ENCODE assay signal across 11 cellular contexts in genomic region chr18:70172225-70172624, GRCh38. TPM values are rescaled to one million over a fixed set of nuclear protein-coding genes. Genes with fewer than 3 reads are reported as not detected.
DNase-seq lines count a peak whose midpoint lies in the region; ATAC-seq, FAIRE-seq and TF ChIP-seq lines count a peak whose summit lies in the region.
"Had no signal": no experiment of that assay in that cellular context is flagged by ENCODE, and none has a peak within 500 bp of the region (broad histone marks: within the 10 kb centered on the region; RNA-seq: fewer than 3 reads in every experiment).

No MANE protein-coding gene starts in this region.

- ATAC-seq in HepG2: no peak
- no peak for ATAC-seq in effector memory CD8-positive, alpha-beta T cell (replicated peaks)
- ATAC-seq in activated CD8-positive, alpha-beta T cell treated with anti-CD3 and anti-CD28 coated beads for 36 hours: no peak

- no peaks in the 10 kb centered on the region for H3K9me3 ChIP-seq in HepG2 (ENCODE audit: low read length)
- no peaks in the 10 kb centered on the region for H3K9me3 ChIP-seq in spleen
- H3K9me3 ChIP-seq: neutrophil had no signal

- no peak for DNase-seq in Calu3
- DNase-seq in brain microvascular endothelial cell: no peak
- DNase-seq in HepG2 (ENCODE audit: low spot score): no peak
- no peak for DNase-seq in NCI-H2029 treated with DMSO at 0.1 percent for 48 hours (lab: John Stamatoyannopoulos, UW)
- DNase-seq in effector memory CD8-positive, alpha-beta T cell: no peak
- no peak for DNase-seq in spleen
- DNase-seq in activated CD8-positive, alpha-beta T cell treated with anti-CD3 and anti-CD28 coated beads for 36 hours: no peak
- DNase-seq: activated effector memory CD4-positive, alpha-beta T cell treated with anti-CD3 and anti-CD28 coated beads, Interleukin-2, amount 50 U/mL, for 16 hours; WERI-Rb-1 had no signal

- no peak overlapping the region for H3K27ac ChIP-seq in brain microvascular endothelial cell
- H3K27ac ChIP-seq in HepG2 (ENCODE audit: extremely low read length, insufficient read depth, low read length): no peak overlapping the region
- no peak overlapping the region for H3K27ac ChIP-seq in spleen
- H3K27ac ChIP-seq: neutrophil, WERI-Rb-1 had no signal

- no peak overlapping the region for H3K4me2 ChIP-seq in HepG2 (ENCODE audit: low read depth, low read length)

- H3K27ac Mint-ChIP-seq in Calu3 (ENCODE audit: unreplicated experiment): no peak overlapping the region
- no peak overlapping the region for H3K27ac Mint-ChIP-seq in effector memory CD8-positive, alpha-beta T cell
- no peak overlapping the region for H3K27ac Mint-ChIP-seq in activated CD8-positive, alpha-beta T cell treated with anti-CD3 and anti-CD28 coated beads for 36 hours

- H3K4me3 Mint-ChIP-seq in Calu3 (ENCODE audit: low read depth, unreplicated experiment): no peak overlapping the region
- no peak overlapping the region for H3K4me3 Mint-ChIP-seq in effector memory CD8-positive, alpha-beta T cell
- no peak overlapping the region for H3K4me3 Mint-ChIP-seq in activated CD8-positive, alpha-beta T cell treated with anti-CD3 and anti-CD28 coated beads for 36 hours

- no peaks in the 10 kb centered on the region for H3K9me3 Mint-ChIP-seq in Calu3 (ENCODE audit: low read depth, unreplicated experiment)
- H3K9me3 Mint-ChIP-seq in effector memory CD8-positive, alpha-beta T cell: no peaks in the 10 kb centered on the region
- no peaks in the 10 kb centered on the region for H3K9me3 Mint-ChIP-seq in activated CD8-positive, alpha-beta T cell treated with anti-CD3 and anti-CD28 coated beads for 36 hours

- no peaks in the 10 kb centered on the region for H3K36me3 ChIP-seq in brain microvascular endothelial cell (replicated peaks)
- peaks cover 0 to 6% of the 10 kb centered on the region in 2 experiments; a peak in 2 of 5 replicates for H3K36me3 ChIP-seq in HepG2 (replicated peaks in 1 of 2; ENCODE audit: control insufficient read depth in 1 of 2, insufficient read depth in 2 of 2, low read length in 2 of 2)
- H3K36me3 ChIP-seq in spleen: peaks cover 0 to 28% (median 0%) of the 10 kb centered on the region in 6 donors
- H3K36me3 ChIP-seq: neutrophil, WERI-Rb-1 had no signal

- peak; percentile 27; the same call in 1 of the 2 replicates for TF ChIP-seq RAD21 in Ishikawa (IDR thresholded peaks at IDR 0.05; ENCODE audit: low read depth)
- no peak for TF ChIP-seq RAD21 in HepG2 (CRISPR knock-in tag; IDR thresholded peaks at IDR 0.05)

- in situ Hi-C loops in brain microvascular endothelial cell (cut with HindIII; ENCODE audit: low pct_ligation_motif_present, low sequenced_read_pairs): no loop called here
- in situ Hi-C loops in HepG2 (cut with HindIII; ENCODE audit: extremely low pct_ligation_motif_present, low pct_unique_long_range_greater_than_20kb): loop anchor here (5.0 kb wide), 1 partner anchor 280 kb away; no protein-coding TSS in a partner anchor

- TF ChIP-seq POLR2A in HepG2 (IDR thresholded peaks at IDR 0.05; ENCODE audit: insufficient read depth in 1 of 2, low read depth in 2 of 2, low read length in 2 of 2) (no peak), spleen (IDR thresholded peaks at IDR 0.05) (no peak)

- H3K4me1 ChIP-seq in HepG2 (ENCODE audit: insufficient read depth, low read length) (no peaks in the 10 kb centered on the region; the same call in 1 of the 2 replicates), spleen (peaks cover 0 to 10% (median 2%) of the 10 kb centered on the region in 6 donors)

- H3K27me3 Mint-ChIP-seq in Calu3 (ENCODE audit: unreplicated experiment): no peaks in the 10 kb centered on the region
- H3K27me3 Mint-ChIP-seq in effector memory CD8-positive, alpha-beta T cell: no peaks in the 10 kb centered on the region
- H3K27me3 Mint-ChIP-seq in activated CD8-positive, alpha-beta T cell treated with anti-CD3 and anti-CD28 coated beads for 36 hours: no peaks in the 10 kb centered on the region

- CTCF ChIA-PET in Calu3 (lab: Charles Lee): interaction anchor here (1.7 kb wide), 1 partner anchor 24 kb away, joined by 6 read pairs; no protein-coding TSS in a partner anchor
- CTCF ChIA-PET in HepG2 (lab: Yijun Ruan, JAX; ENCODE audit: low intra/inter-chr PET ratio, low total read pairs): interaction anchor here (1.6 to 2.1 kb wide), 2 partner anchors 278 to 282 kb away, joined by 8 to 15 read pairs; no protein-coding TSS in a partner anchor
- CTCF ChIA-PET in activated CD8-positive, alpha-beta T cell treated with anti-CD3 and anti-CD28 coated beads for 36 hours (lab: Charles Lee): interaction anchor here (1.0 to 3.8 kb wide), 2 partner anchors 23 to 283 kb away, joined by 4 to 13 read pairs; no protein-coding TSS in a partner anchor

- intact Hi-C loops in Calu3 (cut with micrococcal nuclease; ENCODE audit: unreplicated experiment): loop anchor here (1.0 kb wide), 1 partner anchor 278 kb away; no protein-coding TSS in a partner anchor
- intact Hi-C loops in HepG2 (cut with micrococcal nuclease; ENCODE audit: unreplicated experiment): loop anchor here (1.0 kb wide), 2 partner anchors 278 to 282 kb away; no protein-coding TSS in a partner anchor
- intact Hi-C loops in spleen (cut with DNase I; ENCODE audit: low total_unique reads): no loop called here
- intact Hi-C loops in activated CD8-positive, alpha-beta T cell treated with anti-CD3 and anti-CD28 coated beads for 36 hours (cut with micrococcal nuclease): no loop called here

- peak; percentile 30 for TF ChIP-seq CTCF in Calu3 (IDR thresholded peaks at IDR 0.05; ENCODE audit: unreplicated experiment)
- TF ChIP-seq CTCF in brain microvascular endothelial cell (IDR thresholded peaks at IDR 0.05; ENCODE audit: low read depth, low read length, missing control alignments): peak; percentile 44
- TF ChIP-seq CTCF in HepG2 (CRISPR knock-in tag; IDR thresholded peaks at IDR 0.05): 0 out of 2 replicates have a peak, but pooled peaks have one; percentile 13
- TF ChIP-seq CTCF in spleen (IDR thresholded peaks at IDR 0.05 in 8 of 11, conservative IDR thresholded peaks at IDR 0.05 in 3 of 11): no peak
- no peak for TF ChIP-seq CTCF in activated CD8-positive, alpha-beta T cell treated with anti-CD3 and anti-CD28 coated beads for 36 hours (IDR thresholded peaks at IDR 0.05)

- BruUV-seq in Calu3 (replicated peaks; lab: Mats Ljungman, UMichigan) (no TSS peak), HepG2 (replicated peaks; lab: Mats Ljungman, UMichigan) (no TSS peak)

- H3K4me3 ChIP-seq in brain microvascular endothelial cell (ENCODE audit: low read depth, low read length) (no peak overlapping the region), HepG2 (replicated peaks in 1 of 3; ENCODE audit: insufficient read depth in 1 of 3, low read depth in 2 of 3, low read length in 3 of 3) (no peak overlapping the region), spleen (no peak overlapping the region)

- H3K27me3 ChIP-seq in brain microvascular endothelial cell (replicated peaks): no peaks in the 10 kb centered on the region
- no peaks in the 10 kb centered on the region for H3K27me3 ChIP-seq in HepG2 (ENCODE audit: control insufficient read depth in 1 of 2, insufficient read depth in 2 of 2, low read length in 2 of 2)
- H3K27me3 ChIP-seq in spleen (replicated peaks in 1 of 7): no peaks in the 10 kb centered on the region
- H3K27me3 ChIP-seq: neutrophil had no signal

- H3K4me1 Mint-ChIP-seq in Calu3 (ENCODE audit: low read depth, unreplicated experiment): peaks cover 20% of the 10 kb centered on the region
- H3K4me1 Mint-ChIP-seq in effector memory CD8-positive, alpha-beta T cell (ENCODE audit: low read depth in 2 of 2): no peaks in the 10 kb centered on the region
- H3K4me1 Mint-ChIP-seq in activated CD8-positive, alpha-beta T cell treated with anti-CD3 and anti-CD28 coated beads for 36 hours (ENCODE audit: low read depth): no peaks in the 10 kb centered on the region

- no peak for FAIRE-seq in HepG2 (lab: Jason Lieb, UNC)

- TF ChIP-seq EP300 in Ishikawa (IDR thresholded peaks at IDR 0.05; ENCODE audit: borderline replicate concordance) (no peak), HepG2 (IDR thresholded peaks at IDR 0.05; ENCODE audit: low read depth in 2 of 2, low read length in 2 of 2) (no peak), HepG2 (CRISPR knock-in tag; IDR thresholded peaks at IDR 0.05; ENCODE audit: borderline replicate concordance) (no peak)

- H4K20me1 ChIP-seq in HepG2 (ENCODE audit: insufficient read depth, low read length): no peaks in the 10 kb centered on the region

- no peak overlapping the region for H3K9ac ChIP-seq in HepG2 (ENCODE audit: insufficient read depth, low read depth, low read length)

- H2AFZ ChIP-seq in HepG2 (ENCODE audit: low read length): no peak overlapping the region

- H3K79me2 ChIP-seq in HepG2 (ENCODE audit: insufficient read depth, low read length): no peaks in the 10 kb centered on the region

- H3K36me3 Mint-ChIP-seq in Calu3 (ENCODE audit: insufficient read depth, unreplicated experiment): no peaks in the 10 kb centered on the region
- peaks cover 14% of the 10 kb centered on the region for H3K36me3 Mint-ChIP-seq in effector memory CD8-positive, alpha-beta T cell (ENCODE audit: insufficient read depth)
- H3K36me3 Mint-ChIP-seq in activated CD8-positive, alpha-beta T cell treated with anti-CD3 and anti-CD28 coated beads for 36 hours (ENCODE audit: low read depth): peaks cover 13% of the 10 kb centered on the region

- POLR2A ChIA-PET in HepG2 (lab: Yijun Ruan, JAX): no interaction called here
- POLR2A ChIA-PET in activated CD8-positive, alpha-beta T cell treated with anti-CD3 and anti-CD28 coated beads for 36 hours (lab: Charles Lee): no interaction called here

RNA-seq across cellular contexts. Expression of gene RTTN, which starts 33.3 kb away (rescaled TPM):
- total RNA-seq in Calu3 (2022) (20.4 and 22.7 TPM in 2 replicates), HepG2 (2016; rRNA removed; fragmentation: Illumina TruSeq; extraction: Trizol) (12.5 and 18.7 TPM in 2 replicates), spleen (10 to 100 TPM; 14.6 to 32.3 (median 26.4) TPM)
- total RNA-seq in HepG2 (2016; cell fraction: cytosol; rRNA removed; fragmentation: Illumina TruSeq; extraction: Trizol; ENCODE audit: low read depth): 15.8 and 24.3 TPM in 2 replicates
- total RNA-seq in HepG2 (2016; cell fraction: insoluble cytoplasmic fraction; rRNA removed; fragmentation: Illumina TruSeq; extraction: Trizol): 11.4 and 18.6 TPM in 2 replicates
- total RNA-seq in HepG2 (2016; cell fraction: membrane; rRNA removed; fragmentation: Illumina TruSeq; extraction: Trizol): 9.9 and 11.5 TPM in 2 replicates
- total RNA-seq in HepG2 (2016; cell fraction: nucleus; rRNA removed; fragmentation: Illumina TruSeq; extraction: Trizol): 69.6 and 74.0 TPM in 2 replicates
- polyA plus RNA-seq in HepG2 (2011; rRNA removed) (3.4 and 5.4 TPM in 2 replicates), spleen (1 to 10 TPM; 4.0 to 4.9 (median 4.2) TPM)
- polyA plus RNA-seq in HepG2 (2011; cell fraction: cytosol; rRNA removed): 1.8 and 2.0 TPM in 2 replicates
- 8.1 and 9.1 TPM in 2 replicates for polyA plus RNA-seq in HepG2 (2011; cell fraction: nucleus; rRNA removed)
- polyA plus RNA-seq in HepG2 (2012): 3.8 and 4.5 TPM in 2 replicates
- 1.0 and 1.1 TPM in 2 replicates for polyA plus RNA-seq in HepG2 (2016; cell fraction: cytosol; fragmentation: Illumina TruSeq; extraction: Trizol; ENCODE audit: low read depth)
- polyA plus RNA-seq in HepG2 (2016; cell fraction: insoluble cytoplasmic fraction; fragmentation: Illumina TruSeq; extraction: Trizol; ENCODE audit: low read depth): 5.4 and 7.2 TPM in 2 replicates
- polyA plus RNA-seq in HepG2 (2016; cell fraction: membrane; fragmentation: Illumina TruSeq; extraction: Trizol; ENCODE audit: low read depth): 1.6 and 1.9 TPM in 2 replicates
- polyA plus RNA-seq in HepG2 (2016; cell fraction: nucleus; fragmentation: Illumina TruSeq; extraction: Trizol; ENCODE audit: insufficient read depth, low read depth): 14.8 and 16.8 TPM in 2 replicates
- 18.4 and 41.1 TPM in 2 replicates for polyA minus RNA-seq in HepG2 (2011; rRNA and poly(A)+ RNA removed; ENCODE audit: low replicate concordance)
- polyA minus RNA-seq in HepG2 (2011; cell fraction: cytosol; rRNA and poly(A)+ RNA removed): 4.4 and 5.3 TPM in 2 replicates
- polyA minus RNA-seq in HepG2 (2011; cell fraction: nucleus; rRNA and poly(A)+ RNA removed): 117 and 137 TPM in 2 replicates
- total RNA-seq in activated CD8-positive, alpha-beta T cell treated with anti-CD3 and anti-CD28 coated beads for 36 hours: 10 to 100 TPM; 27.0 to 27.2 TPM

Comparison
In these comparisons a context has a peak if more than half of its experiments do, and no peak if none do; other contexts are left out.
1. CTCF ChIP-seq: peak in Calu3 (single experiment), brain microvascular endothelial cell (single experiment) and HepG2 (single experiment); none in spleen (0 of 11) and activated CD8-positive, alpha-beta T cell treated with anti-CD3 and anti-CD28 coated beads for 36 hours (single experiment).
2. intact Hi-C loops: an anchor here in Calu3 (1.0 kb wide) and HepG2 (1.0 kb wide); none called in spleen and activated CD8-positive, alpha-beta T cell treated with anti-CD3 and anti-CD28 coated beads for 36 hours.